Comparison of ENCODE assay signal across 11 cellular contexts in genomic region chr4:36471903-36472302, GRCh38.
"Had no signal": no experiment of that assay in that cellular context is flagged by ENCODE, and none has a peak within 500 bp of the region (broad histone marks: within the 10 kb centered on the region; RNA-seq: fewer than 3 reads in every experiment).

No MANE protein-coding gene starts in this region.

- H3K4me3 ChIP-seq: GM23248, GM23338, HAP-1 had no signal

- FAIRE-seq: H1, H54 had no signal

- H3K9ac ChIP-seq: GM23248 had no signal

- H3K27ac ChIP-seq: GM23248 had no signal

- H2AFZ ChIP-seq: GM23248, GM23338 had no signal

- H3K36me3 ChIP-seq: HAP-1 had no signal

- H3K4me2 ChIP-seq: GM23338 had no signal

- ATAC-seq: GM23338, HCT116 had no signal

- H3K4me1 ChIP-seq: HAP-1 had no signal

- DNase-seq: GM23248, GOT3, H7, H9, HCEC 1CT, HFFc6 had no signal

- H3K9me3 ChIP-seq: HAP-1 had no signal
